In genomic region chr10:87861566-87861952, GRCh38 we compare ENCODE assay signal across 1 cellular context.
TF ChIP-seq lines count a peak whose summit lies in the region.

No MANE protein-coding gene starts in this region.

TF ChIP-seq in liver, 16 proteins besides CTCF, POLR2A, EP300 and RAD21 (continued from another document):
- no peak for TF ChIP-seq ZBTB33 (IDR thresholded peaks at IDR 0.05)
- TF ChIP-seq EGR1 (IDR thresholded peaks at IDR 0.05; ENCODE audit: low read depth in 2 of 2): no peak
- TF ChIP-seq, protein P1, sequence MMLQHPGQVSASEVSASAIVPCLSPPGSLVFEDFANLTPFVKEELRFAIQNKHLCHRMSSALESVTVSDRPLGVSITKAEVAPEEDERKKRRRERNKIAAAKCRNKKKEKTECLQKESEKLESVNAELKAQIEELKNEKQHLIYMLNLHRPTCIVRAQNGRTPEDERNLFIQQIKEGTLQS (IDR thresholded peaks at IDR 0.05): no peak
- TF ChIP-seq TAF1 (conservative IDR thresholded peaks at IDR 0.05): no peak
